ENCODE assay signal across 12 cellular contexts in genomic region chr7:82594665-82595064, GRCh38.
DNase-seq lines count a peak whose midpoint lies in the region; TF ChIP-seq lines count a peak whose summit lies in the region.
"Had no signal": no experiment of that assay in that cellular context is flagged by ENCODE, and none has a peak within 500 bp of the region (broad histone marks: within the 10 kb centered on the region; RNA-seq: fewer than 3 reads in every experiment).

No MANE protein-coding gene starts in this region.

- H3K18ac ChIP-seq in mesendoderm (ENCODE audit: low read length): no peak overlapping the region

- TF ChIP-seq CTCF in VCaP (conservative IDR thresholded peaks at IDR 0.05): no peak
- no peak for TF ChIP-seq CTCF in CD14-positive monocyte (IDR thresholded peaks at IDR 0.05)
- TF ChIP-seq CTCF in right atrium auricular region (IDR thresholded peaks at IDR 0.05): no peak

- H3K27ac ChIP-seq in VCaP: peak overlapping the region; percentile 69
- peak overlapping the region; percentile 25 for H3K27ac ChIP-seq in mesendoderm (ENCODE audit: low read depth, low read length)
- H3K27ac ChIP-seq in right atrium auricular region: no peak overlapping the region
- H3K27ac ChIP-seq: esophagus muscularis mucosa, left lung had no signal

- CTCF ChIA-PET in HEK293T (lab: Yijun Ruan, JAX): interaction anchor here (0.6 kb wide), 2 partner anchors 76 to 550 kb away, joined by 3 to 4 read pairs; no protein-coding TSS in a partner anchor

- H3K9ac ChIP-seq in mesendoderm (ENCODE audit: low read length): peak overlapping the region; percentile 13

- no CpG with 5 or more reads among the region's 6 CpGs for WGBS in mesendoderm (ENCODE audit: extremely low coverage, insufficient coverage, low lambda C conversion rate)

- peak overlapping the region; percentile 28 for H2BK120ac ChIP-seq in mesendoderm (ENCODE audit: low read depth, low read length)

- H4K5ac ChIP-seq in mesendoderm (ENCODE audit: low read length): no peak overlapping the region

- H3K79me1 ChIP-seq in mesendoderm (ENCODE audit: low read length): no peaks in the 10 kb centered on the region

- no peak overlapping the region for H3K23ac ChIP-seq in mesendoderm (ENCODE audit: low read length)

- H3K27me3 Mint-ChIP-seq in CD14-positive monocyte (ENCODE audit: low read depth in 3 of 3): peaks cover 0 to 3% (median 0%) of the 10 kb centered on the region in 3 donors
- H3K27me3 Mint-ChIP-seq: CD4-positive, CD25-positive, alpha-beta regulatory T cell; T-cell had no signal

- DNase-seq in DMS53 (lab: John Stamatoyannopoulos, UW): peak; percentile 81
- peak; percentile 77 for DNase-seq in NCI-H187 treated with DMSO at 0.1 percent for 48 hours (lab: John Stamatoyannopoulos, UW)
- peak; percentile 63 for DNase-seq in mesendoderm
- no peak for DNase-seq in HEK293T (ENCODE audit: extremely low spot score)
- DNase-seq in CD14-positive monocyte (ENCODE audit: low spot score): no peak
- DNase-seq in right atrium auricular region (ENCODE audit: low spot score): no peak
- no peak for DNase-seq in SW 1271 (lab: John Stamatoyannopoulos, UW)
- DNase-seq: CD4-positive, CD25-positive, alpha-beta regulatory T cell; left lung; T-cell had no signal

- H3K36me3 ChIP-seq in mesendoderm (ENCODE audit: control insufficient read depth, insufficient read depth, low read length) (no peaks in the 10 kb centered on the region), right atrium auricular region (no peaks in the 10 kb centered on the region)
- H3K36me3 ChIP-seq: esophagus muscularis mucosa, left lung had no signal

- H3K27ac Mint-ChIP-seq in CD14-positive monocyte: no peak overlapping the region
- H3K27ac Mint-ChIP-seq: CD4-positive, CD25-positive, alpha-beta regulatory T cell; T-cell had no signal

- no peak overlapping the region for H4K8ac ChIP-seq in mesendoderm (ENCODE audit: low read depth, low read length)

- POLR2A ChIA-PET in HEK293T (lab: Yijun Ruan, JAX): no interaction called here

- H3K9me3 ChIP-seq in right atrium auricular region: no peaks in the 10 kb centered on the region
- H3K9me3 ChIP-seq: esophagus muscularis mucosa, left lung had no signal

- H3K27me3 ChIP-seq in mesendoderm (ENCODE audit: insufficient read depth, low read length, poor library complexity) (no peaks in the 10 kb centered on the region), right atrium auricular region (no peaks in the 10 kb centered on the region)
- H3K27me3 ChIP-seq: esophagus muscularis mucosa, left lung had no signal

- H3K36me3 Mint-ChIP-seq in CD14-positive monocyte: no peaks in the 10 kb centered on the region
- H3K36me3 Mint-ChIP-seq: CD4-positive, CD25-positive, alpha-beta regulatory T cell; T-cell had no signal

- peak overlapping the region; percentile 62 for H3K56ac ChIP-seq in mesendoderm (ENCODE audit: low read length)

- peak overlapping the region; percentile 54 for H2BK5ac ChIP-seq in mesendoderm (ENCODE audit: low read length)

- H3K4me3 ChIP-seq in mesendoderm (ENCODE audit: low read length) (no peak overlapping the region), right atrium auricular region (no peak overlapping the region)
- H3K4me3 ChIP-seq: esophagus muscularis mucosa, left lung had no signal

- peaks cover 24% of the 10 kb centered on the region for H3K4me1 Mint-ChIP-seq in CD14-positive monocyte
- H3K4me1 Mint-ChIP-seq: CD4-positive, CD25-positive, alpha-beta regulatory T cell; T-cell had no signal

- intact Hi-C loops in CD14-positive monocyte (cut with micrococcal nuclease): no loop called here

- no peak overlapping the region for H3K4me3 Mint-ChIP-seq in CD14-positive monocyte
- H3K4me3 Mint-ChIP-seq: CD4-positive, CD25-positive, alpha-beta regulatory T cell; T-cell had no signal

- H3K4ac ChIP-seq in mesendoderm (ENCODE audit: low read depth, low read length): no peak overlapping the region

- H3K9me3 Mint-ChIP-seq in CD14-positive monocyte: peaks cover 0 to 6% (median 2%) of the 10 kb centered on the region in 7 donors
- H3K9me3 Mint-ChIP-seq: T-cell had no signal

- no peaks in the 10 kb centered on the region for H3K79me2 ChIP-seq in mesendoderm (ENCODE audit: control insufficient read depth, insufficient read depth, low read length)

- H3K4me2 ChIP-seq in mesendoderm (ENCODE audit: low read length): no peak overlapping the region

- no peak overlapping the region for H2AK5ac ChIP-seq in mesendoderm (ENCODE audit: low read length)

- H3K4me1 ChIP-seq in mesendoderm (ENCODE audit: control insufficient read depth, low read depth, low read length) (peaks cover 6% of the 10 kb centered on the region), right atrium auricular region (peaks cover 0 to 4% of the 10 kb centered on the region in 2 donors)
- H3K4me1 ChIP-seq: left lung had no signal

- H2BK15ac ChIP-seq in mesendoderm (replicated peaks; ENCODE audit: low read depth): no peak overlapping the region

TF ChIP-seq in HEK293T, 16 proteins besides CTCF, POLR2A, EP300 and RAD21:
- no peak for TF ChIP-seq ARNT (IDR thresholded peaks at IDR 0.05)
- TF ChIP-seq LEF1 (IDR thresholded peaks at IDR 0.05; ENCODE audit: borderline replicate concordance): no peak
- TF ChIP-seq HDGF (IDR thresholded peaks at IDR 0.05; ENCODE audit: borderline replicate concordance): no peak
- TF ChIP-seq CTBP1 (IDR thresholded peaks at IDR 0.05; ENCODE audit: borderline replicate concordance): no peak
- TF ChIP-seq ELF4 (IDR thresholded peaks at IDR 0.05): no peak

Comparison
In these comparisons a context has a peak if more than half of its experiments do, and no peak if none do; other contexts are left out.
1. DNase-seq: peak in DMS53 (single experiment), NCI-H187 treated with DMSO at 0.1 percent for 48 hours (single experiment) and mesendoderm (single experiment); none in HEK293T (single experiment), CD14-positive monocyte (single experiment), right atrium auricular region (single experiment) and SW 1271 (0 of 2).
2. H3K27ac ChIP-seq: peak in VCaP (single experiment) and mesendoderm (single experiment); none in right atrium auricular region (0 of 2).